In the genomic region with DNA sequence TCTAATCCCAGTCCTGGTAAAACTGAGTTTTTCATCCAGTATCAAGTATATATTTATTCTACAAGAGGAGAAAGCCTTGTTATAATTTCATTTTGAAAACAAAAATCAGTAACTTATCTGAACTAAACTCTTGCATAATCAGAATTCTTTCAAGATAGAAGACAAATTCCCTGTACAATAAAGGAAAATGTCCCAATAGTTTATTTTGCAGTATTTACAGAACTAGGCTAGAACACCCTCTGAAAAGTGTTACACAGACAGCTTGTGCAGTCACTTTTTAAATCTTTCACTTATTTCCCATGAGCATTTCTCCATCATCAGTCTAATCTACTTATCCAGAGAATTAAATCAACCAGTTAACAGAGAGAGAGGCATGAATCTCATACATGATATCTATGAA, we compare ENCODE assay signal across 24 cellular contexts. TPM values are rescaled to one million over a fixed set of nuclear protein-coding genes. Genes with fewer than 3 reads are reported as not detected.
DNase-seq lines count a peak whose midpoint lies in the region; ATAC-seq and TF ChIP-seq lines count a peak whose summit lies in the region.
"Had no signal": no experiment of that assay in that cellular context is flagged by ENCODE, and none has a peak within 500 bp of the region (broad histone marks: within the 10 kb centered on the region; RNA-seq: fewer than 3 reads in every experiment).

No MANE protein-coding gene starts in this region.

- H3K36me3 Mint-ChIP-seq in CD4-positive, alpha-beta T cell (ENCODE audit: low read depth) = peaks cover 40% of the 10 kb centered on the region

- POLR2A ChIA-PET in CD4-positive, alpha-beta T cell (lab: Charles Lee) = no interaction called here

- ATAC-seq in CD4-positive, alpha-beta T cell (ENCODE audit: poor library complexity) = no peak
- ATAC-seq in psoas muscle (no peak), GM21360 (IDR thresholded peaks at IDR 0.05; ENCODE audit: unreplicated experiment) (no peak), HG02588 (IDR thresholded peaks at IDR 0.05; ENCODE audit: unreplicated experiment) (no peak)

- no peak overlapping the region for H3K27ac ChIP-seq in CD4-positive, alpha-beta T cell (ENCODE audit: low read depth, low read length)
- peak overlapping the region; percentile 51 to 58 (median 56) for H3K27ac ChIP-seq in esophagus muscularis mucosa (replicated peaks in 1 of 4)
- peak overlapping the region; percentile 25 for H3K27ac ChIP-seq in psoas muscle
- H3K27ac ChIP-seq in WERI-Rb-1 = no peak overlapping the region
- H3K27ac ChIP-seq: lower lobe of right lung had no signal

- no peaks in the 10 kb centered on the region for H3K27me3 Mint-ChIP-seq in CD4-positive, alpha-beta T cell
- H3K27me3 Mint-ChIP-seq: CD4-positive, CD25-positive, alpha-beta regulatory T cell had no signal

- TF ChIP-seq CTCF in CD4-positive, alpha-beta T cell (IDR thresholded peaks at IDR 0.05) = no peak
- no peak for TF ChIP-seq CTCF in esophagus muscularis mucosa (IDR thresholded peaks at IDR 0.05)
- TF ChIP-seq CTCF in psoas muscle (IDR thresholded peaks at IDR 0.05) = no peak
- no peak for TF ChIP-seq CTCF in WERI-Rb-1 (IDR thresholded peaks at IDR 0.05; ENCODE audit: low read depth, low read length)

- no peak for DNase-seq in CD4-positive, alpha-beta T cell
- peak; percentile 60 for DNase-seq in NCI-H82 treated with DMSO at 0.1 percent for 48 hours (lab: John Stamatoyannopoulos, UW; ENCODE audit: unreplicated experiment)
- no peak for DNase-seq in esophagus muscularis mucosa (ENCODE audit: extremely low spot score)
- DNase-seq in psoas muscle = no peak
- DNase-seq in WERI-Rb-1 = no peak
- no peak for DNase-seq in cortex of kidney (lab: John Stamatoyannopoulos, UW)
- DNase-seq: activated CD4-positive, alpha-beta T cell treated with anti-CD3 and anti-CD28 coated beads, Interleukin-2, amount 50 U/mL, for 4 hours; activated CD8-positive, alpha-beta memory T cell treated with anti-CD3 and anti-CD28 coated beads, Interleukin-2, amount 50 U/mL, for 48 hours; activated effector memory CD4-positive, alpha-beta T cell treated with anti-CD3 and anti-CD28 coated beads, Interleukin-2, amount 50 U/mL, for 16 hours; amygdala; caudate nucleus; CD4-positive, CD25-positive, alpha-beta regulatory T cell; effector CD4-positive, alpha-beta T cell; lower lobe of right lung; NCI-H187 treated with DMSO at 0.1 percent for 48 hours; NCI-H226; NCI-H774; OCI-M1; SHP77 treated with DMSO at 0.1 percent for 48 hours; stimulated activated CD4-positive, alpha-beta T cell treated with anti-CD3 and anti-CD28 coated beads, Interleukin-12 subunit alpha, Interleukin-12 subunit beta, amount 100 ng/mL, for 4 hours had no signal

- H3K4me1 Mint-ChIP-seq in CD4-positive, alpha-beta T cell (ENCODE audit: low read depth) = peaks cover 62% of the 10 kb centered on the region

- no peak overlapping the region for H3K4me3 Mint-ChIP-seq in CD4-positive, alpha-beta T cell
- H3K4me3 Mint-ChIP-seq: T-helper 1 cell treated with Interleukin-12 subunit alpha and Interleukin-12 subunit beta and Interleukin-4 antibody, amounts not matched to agents 30 μg/mL and 1 μg/mL, for 36 hours had no signal

- peak overlapping the region; percentile 19 for H3K27ac Mint-ChIP-seq in CD4-positive, alpha-beta T cell
- H3K27ac Mint-ChIP-seq: T-helper 1 cell treated with Interleukin-12 subunit alpha and Interleukin-12 subunit beta and Interleukin-4 antibody, amounts not matched to agents 30 μg/mL and 1 μg/mL, for 36 hours had no signal

- H3K9me3 ChIP-seq in CD4-positive, alpha-beta T cell (ENCODE audit: control insufficient read depth, low read length) = no peaks in the 10 kb centered on the region
- H3K9me3 ChIP-seq in esophagus muscularis mucosa (no peaks in the 10 kb centered on the region), psoas muscle (no peaks in the 10 kb centered on the region), WERI-Rb-1 (ENCODE audit: severe bottlenecking) (no peaks in the 10 kb centered on the region)
- H3K9me3 ChIP-seq: lower lobe of right lung had no signal

- intact Hi-C loops in CD4-positive, alpha-beta T cell (cut with DNase I, micrococcal nuclease) = loop anchor here in 1 of 2 experiments (5.0 kb wide), 1 partner anchor 43 kb away; no protein-coding TSS in a partner anchor
- intact Hi-C loops in esophagus muscularis mucosa (cut with DNase I) (no loop called here), psoas muscle (cut with DNase I) (no loop called here)

- H3K9me3 Mint-ChIP-seq in CD4-positive, alpha-beta T cell = no peaks in the 10 kb centered on the region
- H3K9me3 Mint-ChIP-seq: CD4-positive, CD25-positive, alpha-beta regulatory T cell; T-helper 1 cell treated with Interleukin-12 subunit alpha and Interleukin-12 subunit beta and Interleukin-4 antibody, amounts not matched to agents 30 μg/mL and 1 μg/mL, for 36 hours had no signal

- no peak for TF ChIP-seq EP300 in esophagus muscularis mucosa (IDR thresholded peaks at IDR 0.05)

- peaks cover 0 to 5% (median 3%) of the 10 kb centered on the region in 4 donors for H3K36me3 ChIP-seq in esophagus muscularis mucosa
- H3K36me3 ChIP-seq in psoas muscle (ENCODE audit: insufficient read depth in 1 of 2, low read depth in 1 of 2) = peaks cover 0 to 4% of the 10 kb centered on the region in 2 donors
- H3K36me3 ChIP-seq in WERI-Rb-1 = peaks cover 5% of the 10 kb centered on the region; the same call in 1 of the 2 replicates

- H3K4me1 ChIP-seq in esophagus muscularis mucosa (peaks cover 85 to 100% (median 99%) of the 10 kb centered on the region in 4 donors), psoas muscle (peaks cover 89% of the 10 kb centered on the region)

- no peaks in the 10 kb centered on the region for H3K27me3 ChIP-seq in CD4-positive, alpha-beta T cell (ENCODE audit: control insufficient read depth, insufficient read depth, low read length)
- H3K27me3 ChIP-seq in esophagus muscularis mucosa (no peaks in the 10 kb centered on the region), psoas muscle (ENCODE audit: insufficient read depth in 3 of 3, low read length in 2 of 3) (no peaks in the 10 kb centered on the region), WERI-Rb-1 (ENCODE audit: insufficient read depth, low read depth, severe bottlenecking) (no peaks in the 10 kb centered on the region)

- no peak for TF ChIP-seq POLR2A in esophagus muscularis mucosa (IDR thresholded peaks at IDR 0.05; ENCODE audit: low read depth)

- CTCF ChIA-PET in CD4-positive, alpha-beta T cell (lab: Charles Lee) = interaction anchor here (1.1 kb wide), 1 partner anchor 66 kb away, joined by 3 read pairs; no protein-coding TSS in a partner anchor

- H3K4me3 ChIP-seq in esophagus muscularis mucosa (no peak overlapping the region), psoas muscle (peak overlapping the region; percentile 5), WERI-Rb-1 (ENCODE audit: low read depth, low read length) (no peak overlapping the region)
- H3K4me3 ChIP-seq: lower lobe of right lung had no signal

RNA-seq across cellular contexts. Expression of a gene that starts 48.5 kb away (rescaled TPM):
- total RNA-seq in CD4-positive, alpha-beta T cell = 10 to 100 TPM; 38.7 to 41.5 TPM
- total RNA-seq in esophagus muscularis mucosa = 100 to 1,000 TPM; 156 to 304 (median 185) TPM
- 10 to 100 TPM; 37.1 to 59.7 (median 52.0) TPM for total RNA-seq in psoas muscle
- 10 to 100 TPM; 31.2 to 64.9 (median 35.5) TPM for polyA plus RNA-seq in psoas muscle

RNA-seq across cellular contexts. Expression of a gene that starts 53.8 kb away (rescaled TPM):
- total RNA-seq in CD4-positive, alpha-beta T cell = not detected
- 10 to 100 TPM; 12.6 to 37.8 (median 21.2) TPM for total RNA-seq in esophagus muscularis mucosa
- 1 to 10 TPM in 1 of 4 donors, under 1 TPM in 3; 0.42 to 1.8 (median 0.61) TPM for total RNA-seq in psoas muscle
- polyA plus RNA-seq in psoas muscle = under 1 TPM; 0.39 to 0.75 (median 0.55) TPM
- total RNA-seq: CD4-positive, CD25-positive, alpha-beta regulatory T cell; HT-29 had no signal
- polyA plus RNA-seq: CD4-positive, CD25-positive, alpha-beta regulatory T cell had no signal

Comparison
In these comparisons a context has a peak if more than half of its experiments do, and no peak if none do; other contexts are left out.
1. H3K27ac ChIP-seq: peak in esophagus muscularis mucosa (4 of 4) and psoas muscle (single experiment); none in CD4-positive, alpha-beta T cell (single experiment) and WERI-Rb-1 (single experiment).
2. RNA of a gene that starts 53.8 kb away (total RNA-seq): 12.6 to 37.8 TPM in esophagus muscularis mucosa; 0.42 to 1.8 TPM in psoas muscle and not detected in CD4-positive, alpha-beta T cell; every median in the first group is over 4 times any median in the second.